17 cellular contexts compared by ENCODE assay signal in the genomic region with DNA sequence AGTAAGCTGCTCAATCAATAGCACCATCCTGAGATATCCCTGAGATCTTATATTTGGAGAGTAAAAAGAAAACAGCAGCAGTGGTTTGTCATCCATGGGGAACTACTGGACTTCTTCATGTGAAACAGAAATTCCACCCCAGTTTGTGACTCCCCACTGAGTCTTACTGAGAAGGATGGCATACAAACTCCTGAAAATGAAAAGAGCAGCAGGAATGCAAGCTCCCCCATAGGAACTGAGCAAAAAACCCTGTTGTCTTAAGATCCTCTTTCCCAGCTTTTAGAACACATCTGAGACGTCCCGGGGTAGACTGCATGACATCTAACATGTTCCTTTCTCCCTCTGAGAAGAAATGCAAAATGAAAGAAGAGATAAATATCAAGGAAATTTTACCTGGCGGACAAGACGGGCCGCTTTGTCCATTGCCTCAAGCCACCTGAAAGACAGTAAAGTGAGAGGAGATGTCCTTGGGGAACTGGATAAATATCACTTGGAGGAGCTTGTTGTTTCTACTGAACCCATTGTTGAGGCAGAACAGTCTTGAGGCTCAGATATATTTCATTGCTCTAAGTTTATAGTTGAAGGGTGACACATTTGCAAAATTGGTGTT.
DNase-seq lines count a peak whose midpoint lies in the region; ATAC-seq and TF ChIP-seq lines count a peak whose summit lies in the region.
"Had no signal": no experiment of that assay in that cellular context is flagged by ENCODE, and none has a peak within 500 bp of the region (broad histone marks: within the 10 kb centered on the region; RNA-seq: fewer than 3 reads in every experiment).

No MANE protein-coding gene starts in this region.

- H3K18ac ChIP-seq in IMR-90 (ENCODE audit: low read depth, low read length) = no peak overlapping the region; the same call in 1 of the 2 replicates

- intact Hi-C loops in IMR-90 (cut with micrococcal nuclease) (no loop called here), stomach (cut with DNase I; ENCODE audit: low total_unique reads) (no loop called here)

- no peaks in the 10 kb centered on the region for H3K27me3 Mint-ChIP-seq in osteocyte (ENCODE audit: unreplicated experiment)

- no peak overlapping the region for H3K23ac ChIP-seq in IMR-90 (ENCODE audit: low read depth, low read length)

- dilution Hi-C loops in IMR-90 (cut with HindIII; ENCODE audit: low sequenced_read_pairs, unreplicated experiment) = no loop called here

- in situ Hi-C loops in IMR-90 (cut with MboI; ENCODE audit: low sequenced_read_pairs) = no loop called here

- H3K4me2 ChIP-seq in DND-41 (ENCODE audit: insufficient read depth, low read length) (no peak overlapping the region), IMR-90 (ENCODE audit: low read depth, low read length) (no peak overlapping the region)
- H3K4me2 ChIP-seq: BLaER1 had no signal

- ATAC-seq in DND-41 (ENCODE audit: insufficient read depth, low read depth) = no peak
- ATAC-seq in IMR-90 (ENCODE audit: low read depth) = no peak
- ATAC-seq: K562 had no signal

- H2BK5ac ChIP-seq in IMR-90 (ENCODE audit: low read depth, low read length, poor library complexity, severe bottlenecking) = peak overlapping the region; percentile 11

- H2BK120ac ChIP-seq in IMR-90 (ENCODE audit: low read depth, low read length) = peak overlapping the region; percentile 41; the same call in 1 of the 2 replicates

- peak overlapping the region; percentile 54 for H3K27ac Mint-ChIP-seq in osteocyte (ENCODE audit: unreplicated experiment)

- H2AFZ ChIP-seq in DND-41 (ENCODE audit: low read depth, low read length) (peak overlapping the region; percentile 28; the same call in 1 of the 2 replicates), IMR-90 (replicated peaks; ENCODE audit: low read length, poor library complexity) (no peak overlapping the region)

- no peak overlapping the region for H2BK15ac ChIP-seq in IMR-90 (ENCODE audit: low read depth, low read length)

- H3K56ac ChIP-seq in IMR-90 (ENCODE audit: extremely low read depth, insufficient read depth, low read length) = no peak overlapping the region

- no peak overlapping the region; the same call in 1 of the 2 replicates for H3K14ac ChIP-seq in IMR-90 (replicated peaks; ENCODE audit: low read depth, low read length)

- peaks cover 10% of the 10 kb centered on the region for H3K4me1 ChIP-seq in DND-41 (ENCODE audit: insufficient read depth, low read length)
- H3K4me1 ChIP-seq in IMR-90 (ENCODE audit: control insufficient read depth, insufficient read depth, low read length) = peaks cover 2% of the 10 kb centered on the region; the same call in 1 of the 2 replicates
- peaks cover 0 to 6% (median 3%) of the 10 kb centered on the region in 4 donors for H3K4me1 ChIP-seq in stomach
- H3K4me1 ChIP-seq: BLaER1 had no signal

- TF ChIP-seq RAD21 in IMR-90 (IDR thresholded peaks at IDR 0.05; ENCODE audit: low read length) = no peak

- H3K79me2 ChIP-seq in DND-41 (ENCODE audit: insufficient read depth, low read length) = no peaks in the 10 kb centered on the region

- H3K36me3 ChIP-seq in DND-41 (ENCODE audit: insufficient read depth, low read length) (no peaks in the 10 kb centered on the region), IMR-90 (ENCODE audit: control insufficient read depth, insufficient read depth, low read length) (no peaks in the 10 kb centered on the region), stomach (no peaks in the 10 kb centered on the region)
- H3K36me3 ChIP-seq: BLaER1 had no signal

- no peak overlapping the region for H2BK20ac ChIP-seq in IMR-90 (ENCODE audit: low read depth, low read length)

- no peak for DNase-seq in DND-41
- DNase-seq in IMR-90 = peak; percentile 22
- DNase-seq in brain pericyte (ENCODE audit: low read depth, low spot score) = peak; percentile 84
- no peak for DNase-seq in osteocyte (ENCODE audit: extremely low spot score, unreplicated experiment)
- no peak for DNase-seq in activated effector memory CD4-positive, alpha-beta T cell treated with Interleukin-2 at 50 U/mL for 16 hours
- no peak for DNase-seq in NCI-H774 (lab: John Stamatoyannopoulos, UW)
- DNase-seq in kidney glomerular epithelial cell (lab: John Stamatoyannopoulos, UW) = no peak
- no peak for DNase-seq in stomach
- DNase-seq: Calu3; CD4-positive, alpha-beta memory T cell; DMS53; NCI-H1105 treated with DMSO at 0.1 percent for 48 hours; NCI-H1694; NCI-H2081 treated with DMSO at 0.1 percent for 48 hours; Right ventricle myocardium superior had no signal

- H3K4me3 ChIP-seq in DND-41 (ENCODE audit: low read depth in 1 of 2, low read length in 2 of 2) (no peak overlapping the region), IMR-90 (ENCODE audit: insufficient read depth, low read depth, low read length) (no peak overlapping the region), stomach (no peak overlapping the region)
- H3K4me3 ChIP-seq: BLaER1, K562 had no signal

- no peaks in the 10 kb centered on the region for H3K79me1 ChIP-seq in IMR-90 (ENCODE audit: low read depth in 1 of 2, low read length in 2 of 2)

- CTCF ChIA-PET in IMR-90 (lab: Yijun Ruan, JAX) = no interaction called here

- no peaks in the 10 kb centered on the region for H3K9me3 Mint-ChIP-seq in osteocyte (ENCODE audit: unreplicated experiment)

- no peak overlapping the region for H4K8ac ChIP-seq in IMR-90 (ENCODE audit: low read depth in 2 of 2, low read length in 2 of 2)

- WGBS in IMR-90 (ENCODE audit: extremely low coverage in 2 of 2, insufficient read length in 1 of 2), 2 experiments = 70% methylated on average over 2 of the region's 5 CpGs; no CpG with 5 or more reads in 1 of the 2 experiments
- WGBS in stomach, 5 donors = 74 to 94% (median 82%) methylated on average over 5 of the region's 5 CpGs

- TF ChIP-seq POLR2A in IMR-90 (IDR thresholded peaks at IDR 0.05; ENCODE audit: low read depth, low read length) (no peak), stomach (IDR thresholded peaks at IDR 0.05) (no peak)

- TF ChIP-seq CTCF in DND-41 (IDR thresholded peaks at IDR 0.05; ENCODE audit: borderline replicate concordance, extremely low read depth, low read length, poor library complexity, severe bottlenecking) = no peak
- no peak for TF ChIP-seq CTCF in IMR-90 (conservative IDR thresholded peaks at IDR 0.05; ENCODE audit: low read depth, low read length)
- no peak for TF ChIP-seq CTCF in osteocyte (IDR thresholded peaks at IDR 0.05)
- TF ChIP-seq CTCF in stomach (IDR thresholded peaks at IDR 0.05) = no peak

- H3K9me3 ChIP-seq in DND-41 (ENCODE audit: insufficient read depth, low read length, severe bottlenecking) (no peaks in the 10 kb centered on the region), IMR-90 (ENCODE audit: control insufficient read depth, insufficient read depth, low read length) (no peaks in the 10 kb centered on the region), stomach (no peaks in the 10 kb centered on the region)

- BruUV-seq in IMR-90 (replicated peaks; lab: Mats Ljungman, UMichigan) = no TSS peak

- H3K36me3 Mint-ChIP-seq in osteocyte (ENCODE audit: unreplicated experiment) = no peaks in the 10 kb centered on the region
- H3K36me3 Mint-ChIP-seq: CD4-positive, alpha-beta memory T cell had no signal

- H3K9ac ChIP-seq in DND-41 (ENCODE audit: low read depth, low read length) (no peak overlapping the region), IMR-90 (ENCODE audit: low read depth, low read length) (no peak overlapping the region)
- H3K9ac ChIP-seq: BLaER1 had no signal

- POLR2A ChIA-PET in IMR-90 (lab: Charles Lee; ENCODE audit: unreplicated experiment) = no interaction called here

- H3K27ac ChIP-seq in DND-41 (ENCODE audit: low read length) (no peak overlapping the region), IMR-90 (ENCODE audit: insufficient read depth, low read length) (no peak overlapping the region), stomach (no peak overlapping the region)
- H3K27ac ChIP-seq: BLaER1 had no signal

- H3K4me3 Mint-ChIP-seq in osteocyte (ENCODE audit: unreplicated experiment) = peak overlapping the region; percentile 4
- H3K4me3 Mint-ChIP-seq: CD4-positive, alpha-beta memory T cell had no signal

- H4K20me1 ChIP-seq in DND-41 (ENCODE audit: insufficient read depth, low read length) = no peaks in the 10 kb centered on the region
- no peaks in the 10 kb centered on the region for H4K20me1 ChIP-seq in IMR-90 (ENCODE audit: insufficient read depth, low read length)
- H4K20me1 ChIP-seq: BLaER1 had no signal

- peaks cover 30% of the 10 kb centered on the region for H3K4me1 Mint-ChIP-seq in osteocyte (ENCODE audit: unreplicated experiment)
- H3K4me1 Mint-ChIP-seq: CD4-positive, alpha-beta memory T cell had no signal

- H2AK9ac ChIP-seq in IMR-90 (replicated peaks; ENCODE audit: low read depth, low read length, poor library complexity) = no peak overlapping the region

- H3K27me3 ChIP-seq in DND-41 (ENCODE audit: insufficient read depth, low read length, poor library complexity) (no peaks in the 10 kb centered on the region), IMR-90 (ENCODE audit: control insufficient read depth, insufficient read depth, low read length) (no peaks in the 10 kb centered on the region), stomach (no peaks in the 10 kb centered on the region)
- H3K27me3 ChIP-seq: BLaER1 had no signal

- no peak for TF ChIP-seq EP300 in stomach (IDR thresholded peaks at IDR 0.05)

- peaks cover 3% of the 10 kb centered on the region for H3K9me1 ChIP-seq in IMR-90 (ENCODE audit: insufficient read depth, low read length)

- no peak overlapping the region for H4K91ac ChIP-seq in IMR-90 (ENCODE audit: insufficient read depth, low read depth, low read length)

- H4K5ac ChIP-seq in IMR-90 (ENCODE audit: low read depth, low read length) = no peak overlapping the region

- no peak overlapping the region for H3K4ac ChIP-seq in IMR-90 (ENCODE audit: low read depth, low read length)

- peak overlapping the region; percentile 30; the same call in 1 of the 2 replicates for H2AK5ac ChIP-seq in IMR-90 (ENCODE audit: low read depth, low read length)

TF ChIP-seq in IMR-90, 13 proteins besides CTCF, POLR2A, EP300 and RAD21 (continues in another document):
- TF ChIP-seq SMC3 (IDR thresholded peaks at IDR 0.05; ENCODE audit: low read depth, low read length) (no peak), ELK1 (IDR thresholded peaks at IDR 0.05; ENCODE audit: borderline replicate concordance, low read depth, low read length) (no peak), CEBPB (IDR thresholded peaks at IDR 0.05; ENCODE audit: low read depth, low read length) (no peak)

Comparison
In these comparisons a context has a peak if more than half of its experiments do, and no peak if none do; other contexts are left out.
1. DNase-seq: peak in IMR-90 (single experiment) and brain pericyte (single experiment); none in DND-41 (single experiment), osteocyte (single experiment), activated effector memory CD4-positive, alpha-beta T cell treated with Interleukin-2 at 50 U/mL for 16 hours (single experiment), NCI-H774 (single experiment), kidney glomerular epithelial cell (single experiment) and stomach (single experiment).